Comparison of ENCODE assay signal across 13 cellular contexts in genomic region chr5:51544386-51544785, GRCh38.
"Had no signal": no experiment of that assay in that cellular context is flagged by ENCODE, and none has a peak within 500 bp of the region (broad histone marks: within the 10 kb centered on the region; RNA-seq: fewer than 3 reads in every experiment).

No MANE protein-coding gene starts in this region.

- H3K27me3 ChIP-seq: neural progenitor cell, stomach, testis, upper lobe of left lung had no signal

- DNase-seq: activated CD4-positive, alpha-beta T cell treated with anti-CD3 and anti-CD28 coated beads, Interleukin-2, amount 50 U/mL, for 1 hour; activated naive CD8-positive, alpha-beta T cell treated with anti-CD3 and anti-CD28 coated beads for 36 hours; aorta; dermis blood vessel endothelial cell; effector memory CD8-positive, alpha-beta T cell; stimulated activated CD4-positive, alpha-beta T cell treated with anti-CD3 and anti-CD28 coated beads, Interleukin-12 subunit alpha, Interleukin-12 subunit beta, amount 100 ng/mL, for 4 hours; stimulated activated CD4-positive, alpha-beta T cell treated with anti-CD3 and anti-CD28 coated beads, Interleukin-2, amount 100 ng/mL, for 24 hours; stomach; testis; upper lobe of left lung had no signal

- H3K4me3 ChIP-seq: neural progenitor cell, stomach, testis, upper lobe of left lung had no signal

- H3K4me1 ChIP-seq: neural progenitor cell, parathyroid adenoma, stomach, testis, upper lobe of left lung had no signal

- H3K9me3 ChIP-seq: stomach, testis, upper lobe of left lung had no signal

- H3K27ac ChIP-seq: neural progenitor cell, parathyroid adenoma, stomach, testis, upper lobe of left lung had no signal

- ATAC-seq: effector memory CD8-positive, alpha-beta T cell; left lobe of liver had no signal
